ENCODE assay signal across 8 cellular contexts in genomic region chr3:120785832-120786231, GRCh38. TPM values are rescaled to one million over a fixed set of nuclear protein-coding genes. Genes with fewer than 3 reads are reported as not detected.
A peak's percentile ranks its signal among the peaks of the same experiment; 100 is the strongest.
DNase-seq lines count a peak whose midpoint lies in the region; ATAC-seq and TF ChIP-seq lines count a peak whose summit lies in the region.
"Not testable (repeated sequence)": the region's sequence is repeated elsewhere in the genome, so short reads cannot be mapped to it uniquely, and the experiment has no call there.

No MANE protein-coding gene starts in this region.

- DNase-seq in GM12865 (ENCODE audit: low read depth): peak; percentile 54
- peak; percentile 60 for DNase-seq in HFFc6
- peak; percentile 13 for DNase-seq in WTC11 (ENCODE audit: low spot score)
- peak; percentile 37 for DNase-seq in fibroblast of villous mesenchyme (ENCODE audit: low read depth)

- not testable (repeated sequence) for H3K9me3 Mint-ChIP-seq in HFFc6, WTC11

- not testable (repeated sequence) for TF ChIP-seq CTCF in GM12865 (IDR thresholded peaks at IDR 0.05; ENCODE audit: insufficient read depth, low read depth, low read length, missing control alignments); HFFc6 (IDR thresholded peaks at IDR 0.05); WTC11 (IDR thresholded peaks at IDR 0.05); fibroblast of villous mesenchyme (IDR thresholded peaks at IDR 0.05; ENCODE audit: insufficient read depth, low read depth, low read length)

- H3K27me3 Mint-ChIP-seq in HFFc6 (ENCODE audit: insufficient read depth); WTC11 (ENCODE audit: low read depth): not testable (repeated sequence)

- peak; percentile 68 for ATAC-seq in GM18909 (IDR thresholded peaks at IDR 0.05; ENCODE audit: poor library complexity, unreplicated experiment)
- peak; percentile 57 for ATAC-seq in GM21367 (IDR thresholded peaks at IDR 0.05; ENCODE audit: unreplicated experiment)
- ATAC-seq in HG03045 (IDR thresholded peaks at IDR 0.05; ENCODE audit: unreplicated experiment): peak; percentile 59
- ATAC-seq in HG03460 (IDR thresholded peaks at IDR 0.05; ENCODE audit: unreplicated experiment): peak; percentile 50
- ATAC-seq in WTC11: not testable (repeated sequence)

- H3K4me3 ChIP-seq in GM12865 (ENCODE audit: low read depth, low read length); fibroblast of villous mesenchyme (ENCODE audit: low read depth, low read length): not testable (repeated sequence)

- CTCF ChIA-PET in WTC11 (lab: Charles Lee): interaction anchor here (0.6 to 1.8 kb wide), 3 partner anchors 24 to 218 kb away, joined by 3 to 7 read pairs (median 3); no protein-coding TSS in a partner anchor

- H3K36me3 Mint-ChIP-seq in HFFc6 (ENCODE audit: low read depth): peaks cover 55% of the 10 kb centered on the region
- H3K36me3 Mint-ChIP-seq in WTC11: peaks cover 22% of the 10 kb centered on the region

- H3K27ac Mint-ChIP-seq in HFFc6: peak overlapping the region; percentile 45
- not testable (repeated sequence) for H3K27ac Mint-ChIP-seq in WTC11

- POLR2A ChIA-PET in WTC11 (lab: Charles Lee): interaction anchor here (0.7 kb wide), 2 partner anchors 110 to 433 kb away, joined by 3 to 4 read pairs; no protein-coding TSS in a partner anchor

- H3K4me3 Mint-ChIP-seq in HFFc6: peak overlapping the region; percentile 82
- H3K4me3 Mint-ChIP-seq in WTC11: not testable (repeated sequence)

- H3K4me1 Mint-ChIP-seq in HFFc6 (ENCODE audit: low read depth): peaks cover 88% of the 10 kb centered on the region
- H3K4me1 Mint-ChIP-seq in WTC11: peaks cover 14% of the 10 kb centered on the region

RNA-seq across cellular contexts. Expression of gene GTF2E1, which starts 43.3 kb away (rescaled TPM):
- 10 to 100 TPM; 28.6 to 35.7 (median 29.9) TPM for total RNA-seq in HFFc6 (2021; fragmentation: NEBNext Ultra II Directional; extraction: Animal tissue kit (Norgen Biotek cat#: 25700))
- total RNA-seq in WTC11 (2021): 64.5 to 78.0 TPM (median 72.4 TPM) in 3 replicates
- 16.1 and 32.4 TPM in 2 replicates for total RNA-seq in fibroblast of villous mesenchyme

RNA-seq across cellular contexts. Expression of gene RABL3, which starts 43.5 kb away (rescaled TPM):
- total RNA-seq in HFFc6 (2021; fragmentation: NEBNext Ultra II Directional; extraction: Animal tissue kit (Norgen Biotek cat#: 25700)): 10 to 100 TPM; 32.0 to 39.4 (median 36.9) TPM
- total RNA-seq in WTC11 (2021) (15.0 to 18.2 TPM (median 16.6 TPM) in 3 replicates), fibroblast of villous mesenchyme (16.1 and 18.1 TPM in 2 replicates)
